Comparison of ENCODE assay signal across 24 cellular contexts in genomic region chr5:110956280-110956912, GRCh38.
DNase-seq lines count a peak whose midpoint lies in the region; ATAC-seq and TF ChIP-seq lines count a peak whose summit lies in the region.
"Had no signal": no experiment of that assay in that cellular context is flagged by ENCODE, and none has a peak within 500 bp of the region (broad histone marks: within the 10 kb centered on the region; RNA-seq: fewer than 3 reads in every experiment).

No MANE protein-coding gene starts in this region.

- peak overlapping the region; percentile 87 for H3K27ac ChIP-seq in RWPE1
- H3K27ac ChIP-seq in upper lobe of right lung: no peak overlapping the region
- H3K27ac ChIP-seq in psoas muscle: no peak overlapping the region
- H3K27ac ChIP-seq in hepatocyte: no peak overlapping the region
- H3K27ac ChIP-seq: stomach, tibial nerve had no signal

- no peak for TF ChIP-seq CTCF in RWPE1 (conservative IDR thresholded peaks at IDR 0.05; ENCODE audit: low read depth)
- TF ChIP-seq CTCF in upper lobe of right lung (IDR thresholded peaks at IDR 0.05): no peak
- TF ChIP-seq CTCF in psoas muscle (IDR thresholded peaks at IDR 0.05): no peak
- no peak for TF ChIP-seq CTCF in hepatocyte (IDR thresholded peaks at IDR 0.05; ENCODE audit: poor library complexity)

- POLR2A ChIA-PET in RWPE1 (lab: Yijun Ruan, JAX; ENCODE audit: low non-redundant PET): no interaction called here

- ATAC-seq in upper lobe of right lung (peak; percentile 36), psoas muscle (no peak)
- ATAC-seq: Right ventricle myocardium inferior had no signal

- H3K9me2 ChIP-seq in hepatocyte (replicated peaks; ENCODE audit: insufficient read depth): no peaks in the 10 kb centered on the region

- H3K79me2 ChIP-seq in hepatocyte: no peaks in the 10 kb centered on the region

- H3K9me3 ChIP-seq in upper lobe of right lung (no peaks in the 10 kb centered on the region), psoas muscle (no peaks in the 10 kb centered on the region), hepatocyte (ENCODE audit: low read depth) (no peaks in the 10 kb centered on the region)
- H3K9me3 ChIP-seq: stomach, tibial nerve had no signal

- H4K20me1 ChIP-seq in hepatocyte (ENCODE audit: insufficient read depth, poor library complexity, severe bottlenecking): no peaks in the 10 kb centered on the region

- DNase-seq in NCI-H187 (lab: John Stamatoyannopoulos, UW) (peak; percentile 16 to 61), NCI-H187 treated with DMSO at 0.1 percent for 48 hours (lab: John Stamatoyannopoulos, UW) (no peak), NCI-H2107 treated with DMSO at 0.1 percent for 48 hours (lab: John Stamatoyannopoulos, UW; ENCODE audit: unreplicated experiment) (peak; percentile 31), RWPE1 (ENCODE audit: low spot score) (no peak), upper lobe of right lung (no peak), psoas muscle (no peak), hepatocyte (ENCODE audit: low spot score) (no peak)
- DNase-seq in stimulated activated CD8-positive, alpha-beta memory T cell treated with anti-CD3 and anti-CD28 coated beads, Interleukin-4, amount 100 ng/mL, for 48 hours: no peak
- DNase-seq: activated CD4-positive, alpha-beta memory T cell treated with anti-CD3 and anti-CD28 coated beads, Interleukin-2, amount 10 ng/mL, durations not matched to agents 7 days and 5 days; activated CD4-positive, CD25-positive, alpha-beta regulatory T cell; activated gamma-delta T cell; activated T-cell treated with anti-CD3 and anti-CD28 coated beads for 4 hours; GOT3; kidney; NCI-H1694; NCI-H446; nucleus accumbens; stimulated activated CD4-positive, alpha-beta T cell treated with anti-CD3 and anti-CD28 coated beads, Interleukin-4, amount 100 ng/mL, for 1 hour; stomach; SW 1271 had no signal

- H3K36me3 ChIP-seq in upper lobe of right lung: no peaks in the 10 kb centered on the region
- H3K36me3 ChIP-seq in psoas muscle (ENCODE audit: insufficient read depth in 1 of 2, low read depth in 1 of 2): no peaks in the 10 kb centered on the region
- no peaks in the 10 kb centered on the region for H3K36me3 ChIP-seq in hepatocyte (replicated peaks; ENCODE audit: insufficient read depth, low read depth)
- H3K36me3 ChIP-seq: stomach, tibial nerve had no signal

- CTCF ChIA-PET in RWPE1 (lab: Yijun Ruan, JAX): interaction anchor here (0.5 kb wide), 1 partner anchor 204 kb away, joined by 3 read pairs; no protein-coding TSS in a partner anchor

- H3K4me3 ChIP-seq in upper lobe of right lung: no peak overlapping the region
- H3K4me3 ChIP-seq in psoas muscle: no peak overlapping the region
- no peak overlapping the region for H3K4me3 ChIP-seq in hepatocyte
- H3K4me3 ChIP-seq: lung, smooth muscle cell, stomach, tibial nerve had no signal

- H2AFZ ChIP-seq in hepatocyte: no peak overlapping the region

- 34 to 45% (median 35%) methylated on average over 20 of the region's 20 CpGs for WGBS in psoas muscle, 3 donors
- 87% methylated on average over 20 of the region's 20 CpGs for WGBS in hepatocyte (ENCODE audit: low lambda C conversion rate, missing lambda C conversion rate)

- H3K27me3 ChIP-seq in upper lobe of right lung (no peaks in the 10 kb centered on the region), psoas muscle (ENCODE audit: insufficient read depth in 3 of 3, low read length in 2 of 3) (no peaks in the 10 kb centered on the region), hepatocyte (no peaks in the 10 kb centered on the region)
- H3K27me3 ChIP-seq: stomach, tibial nerve had no signal

- intact Hi-C loops in upper lobe of right lung (cut with DNase I) (no loop called here), psoas muscle (cut with DNase I) (no loop called here)

- no peaks in the 10 kb centered on the region for H3K4me1 ChIP-seq in upper lobe of right lung
- no peaks in the 10 kb centered on the region for H3K4me1 ChIP-seq in psoas muscle
- H3K4me1 ChIP-seq in hepatocyte (ENCODE audit: insufficient read depth): no peaks in the 10 kb centered on the region
- H3K4me1 ChIP-seq: stomach, tibial nerve had no signal

- H3K4me2 ChIP-seq in hepatocyte: no peak overlapping the region
- H3K4me2 ChIP-seq: smooth muscle cell had no signal

Comparison
In these comparisons a context has a peak if more than half of its experiments do, and no peak if none do; other contexts are left out.
1. DNase-seq: peak in NCI-H187 (2 of 2) and NCI-H2107 treated with DMSO at 0.1 percent for 48 hours (single experiment); none in NCI-H187 treated with DMSO at 0.1 percent for 48 hours (single experiment), RWPE1 (single experiment), upper lobe of right lung (single experiment), psoas muscle (0 of 2), hepatocyte (single experiment) and stimulated activated CD8-positive, alpha-beta memory T cell treated with anti-CD3 and anti-CD28 coated beads, Interleukin-4, amount 100 ng/mL, for 48 hours (single experiment).